Comparison of ENCODE assay signal across 8 cellular contexts in the genomic region with DNA sequence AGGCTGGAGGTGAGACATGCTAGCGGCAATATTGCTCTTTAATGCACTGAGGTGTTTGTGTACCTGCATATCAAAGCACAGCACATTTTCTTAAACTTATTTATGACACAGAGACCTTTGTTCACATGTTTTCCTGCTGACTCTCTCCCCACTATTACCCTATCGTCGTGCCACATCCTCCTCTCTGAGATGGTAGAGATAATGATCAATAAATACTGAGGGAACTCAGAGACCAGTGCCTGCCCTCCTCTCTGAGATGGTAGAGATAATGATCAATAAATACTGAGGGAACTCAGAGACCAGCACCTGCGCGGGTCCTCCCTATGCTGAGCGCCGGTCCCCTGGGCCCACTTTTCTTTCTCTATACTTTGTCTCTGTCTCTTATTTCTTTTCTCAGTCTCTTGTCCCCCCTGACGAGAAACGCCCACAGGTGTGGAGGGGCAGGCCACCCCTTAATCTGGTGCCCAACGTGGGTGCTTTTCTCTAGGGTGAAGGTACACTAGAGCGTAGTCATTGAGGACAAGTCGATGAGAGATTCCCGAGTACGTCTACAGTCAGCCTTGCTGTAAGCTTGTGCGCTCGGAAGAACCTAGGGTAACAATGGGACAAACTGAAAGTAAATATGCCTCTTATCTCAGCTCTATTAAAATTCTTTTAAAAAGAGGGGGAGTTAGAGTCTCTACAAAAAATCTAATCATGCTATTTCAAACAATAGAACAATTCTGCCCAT.
DNase-seq lines count a peak whose midpoint lies in the region; ATAC-seq and TF ChIP-seq lines count a peak whose summit lies in the region.
"Not testable (repeated sequence)": the region's sequence is repeated elsewhere in the genome, so short reads cannot be mapped to it uniquely, and the experiment has no call there.

No MANE protein-coding gene starts in this region.

- not testable (repeated sequence) for TF ChIP-seq CTCF in Caco-2 (IDR thresholded peaks at IDR 0.05; ENCODE audit: insufficient read depth in 1 of 2, low read depth in 1 of 2, low read length in 1 of 2, severe bottlenecking in 1 of 2, unreplicated experiment in 1 of 2); HEK293 (tag by site-specific recombination; IDR thresholded peaks at IDR 0.05); Loucy (conservative IDR thresholded peaks at IDR 0.05; ENCODE audit: low read length); PC-3 (conservative IDR thresholded peaks at IDR 0.05; ENCODE audit: low read depth, low read length); VCaP (conservative IDR thresholded peaks at IDR 0.05); endodermal cell (conservative IDR thresholded peaks at IDR 0.05); progenitor cell of endocrine pancreas (IDR thresholded peaks at IDR 0.05; ENCODE audit: unreplicated experiment)

- H3K36me3 ChIP-seq in ACC112 (ENCODE audit: insufficient read depth, low read length); Caco-2 (ENCODE audit: control insufficient read depth, insufficient read depth, low read length); HEK293 (ENCODE audit: control insufficient read depth in 2 of 2, insufficient read depth in 1 of 2, low read length in 2 of 2); Loucy (ENCODE audit: insufficient read depth, low read length); PC-3 (ENCODE audit: low read depth, low read length); endodermal cell (ENCODE audit: control insufficient read depth, insufficient read depth, low read length): not testable (repeated sequence)

- H3K9me3 Mint-ChIP-seq in Caco-2 (ENCODE audit: unreplicated experiment); endodermal cell; progenitor cell of endocrine pancreas (ENCODE audit: low read depth): not testable (repeated sequence)

- H3K4me2 ChIP-seq in Loucy (ENCODE audit: low read depth, low read length, poor library complexity, severe bottlenecking) = peak overlapping the region; percentile 86
- peak overlapping the region; percentile 90 for H3K4me2 ChIP-seq in PC-3 (ENCODE audit: low read length)

- H3K9me2 ChIP-seq in Loucy (replicated peaks; ENCODE audit: low read depth, low read length); PC-3 (replicated peaks; ENCODE audit: low read length): not testable (repeated sequence)

- intact Hi-C loops in Caco-2 (cut with micrococcal nuclease; ENCODE audit: unreplicated experiment) = loop anchor here (5.0 kb wide), 1 partner anchor 76 kb away; no protein-coding TSS in a partner anchor
- intact Hi-C loops in PC-3 (cut with micrococcal nuclease) = not testable (repeated sequence)

- H3K36me3 Mint-ChIP-seq in Caco-2 (ENCODE audit: insufficient read depth, unreplicated experiment); endodermal cell (ENCODE audit: low read depth); progenitor cell of endocrine pancreas (ENCODE audit: insufficient read depth): not testable (repeated sequence)

- H2AFZ ChIP-seq in ACC112 (ENCODE audit: low read length, unreplicated experiment) = not testable (repeated sequence)
- H2AFZ ChIP-seq in Loucy (ENCODE audit: low read length) = peak overlapping the region; percentile 88
- peak overlapping the region; percentile 71 for H2AFZ ChIP-seq in PC-3 (ENCODE audit: low read length)

- DNase-seq in Caco-2 = peak in 1 of 2 experiments; percentile 11
- DNase-seq in PC-3 = peak; percentile 32
- DNase-seq in endodermal cell; progenitor cell of endocrine pancreas (ENCODE audit: low spot score, unreplicated experiment): not testable (repeated sequence)

- peaks cover 36% of the 10 kb centered on the region for H3K27me3 ChIP-seq in ACC112 (ENCODE audit: insufficient read depth, low read length)
- not testable (repeated sequence) for H3K27me3 ChIP-seq in Caco-2 (replicated peaks; ENCODE audit: control insufficient read depth, insufficient read depth, low read length); Loucy (ENCODE audit: insufficient read depth, low read length, poor library complexity, severe bottlenecking); PC-3 (ENCODE audit: low read length); endodermal cell (ENCODE audit: control insufficient read depth, insufficient read depth, low read length, poor library complexity, severe bottlenecking)

- 68 to 88% methylated on average over 12 to 16 of the region's 16 CpGs for WGBS in endodermal cell (ENCODE audit: insufficient coverage in 1 of 2, insufficient read length in 1 of 2), 2 experiments

- H3K4me3 ChIP-seq in ACC112 (ENCODE audit: low read depth, low read length) (peak overlapping the region; percentile 49), Caco-2 (ENCODE audit: low read depth, low read length) (peak overlapping the region; percentile 15), Loucy (ENCODE audit: low read length, poor library complexity, severe bottlenecking) (peak overlapping the region; percentile 74), PC-3 (ENCODE audit: low read length) (peak overlapping the region; percentile 72), endodermal cell (ENCODE audit: low read length) (peak overlapping the region; percentile 68)
- H3K4me3 ChIP-seq in HEK293 (ENCODE audit: low read depth, low read length) = not testable (repeated sequence)

- H3K4me3 Mint-ChIP-seq in Caco-2 (ENCODE audit: unreplicated experiment) (peak overlapping the region; percentile 73), endodermal cell (peak overlapping the region; percentile 42), progenitor cell of endocrine pancreas (ENCODE audit: low read depth) (peak overlapping the region; percentile 55)

- H3K9ac ChIP-seq in Loucy (ENCODE audit: low read depth, low read length, poor library complexity, severe bottlenecking) (peak overlapping the region; percentile 56), PC-3 (ENCODE audit: low read length) (peak overlapping the region; percentile 9; the same call in 1 of the 2 replicates), endodermal cell (ENCODE audit: extremely low read depth, low read length, poor library complexity, severe bottlenecking) (peak overlapping the region; percentile 44)

- not testable (repeated sequence) for H3K9me3 ChIP-seq in Caco-2; HEK293 (ENCODE audit: control insufficient read depth, insufficient read depth, low read depth, low read length); Loucy (ENCODE audit: insufficient read depth, low read depth, low read length); PC-3 (ENCODE audit: low read length); endodermal cell (ENCODE audit: control insufficient read depth, low read length)

- H3K27me3 Mint-ChIP-seq in Caco-2 (ENCODE audit: insufficient read depth, unreplicated experiment); endodermal cell (ENCODE audit: insufficient read depth); progenitor cell of endocrine pancreas: not testable (repeated sequence)

- not testable (repeated sequence) for H3F3A ChIP-seq in Loucy (ENCODE audit: low read depth); PC-3 (ENCODE audit: low read length, unreplicated experiment)

- POLR2A ChIA-PET in Caco-2 (lab: Charles Lee); HEK293 (lab: Yijun Ruan, JAX); PC-3 (lab: Charles Lee; ENCODE audit: unreplicated experiment): not testable (repeated sequence)

- H3K4me1 Mint-ChIP-seq in Caco-2 (ENCODE audit: low read depth, unreplicated experiment) (peaks cover 39% of the 10 kb centered on the region), endodermal cell (peaks cover 64% of the 10 kb centered on the region), progenitor cell of endocrine pancreas (ENCODE audit: low read depth) (peaks cover 26% of the 10 kb centered on the region)

- peak; percentile 72 for ATAC-seq in PC-3

- not testable (repeated sequence) for BruUV-seq in Caco-2 (replicated peaks; lab: Mats Ljungman, UMichigan); PC-3 (replicated peaks; lab: Mats Ljungman, UMichigan)

- not testable (repeated sequence) for H3K4me1 ChIP-seq in ACC112 (ENCODE audit: control insufficient read depth, insufficient read depth, low read length, unreplicated experiment); HEK293 (ENCODE audit: control insufficient read depth, insufficient read depth, low read length); Loucy (ENCODE audit: insufficient read depth, low read length, poor library complexity, severe bottlenecking)
- peaks cover 13% of the 10 kb centered on the region for H3K4me1 ChIP-seq in Caco-2
- peaks cover 13% of the 10 kb centered on the region; the same call in 1 of the 2 replicates for H3K4me1 ChIP-seq in PC-3 (ENCODE audit: insufficient read depth, low read length)
- peaks cover 15% of the 10 kb centered on the region for H3K4me1 ChIP-seq in endodermal cell (ENCODE audit: control insufficient read depth, insufficient read depth, low read length)

- peak overlapping the region; percentile 14 for H3K27ac Mint-ChIP-seq in Caco-2 (ENCODE audit: unreplicated experiment)
- peak overlapping the region; percentile 94 for H3K27ac Mint-ChIP-seq in endodermal cell
- H3K27ac Mint-ChIP-seq in progenitor cell of endocrine pancreas = peak overlapping the region; percentile 72

- H3K79me2 ChIP-seq in ACC112 (ENCODE audit: control insufficient read depth, insufficient read depth, low read length, unreplicated experiment); Loucy (ENCODE audit: insufficient read depth, low read length); PC-3 (ENCODE audit: low read length): not testable (repeated sequence)

- CTCF ChIA-PET in Caco-2 (lab: Charles Lee) = not testable (repeated sequence)
- CTCF ChIA-PET in HEK293 (lab: Yijun Ruan, JAX) (interaction anchor here (0.6 to 1.8 kb wide), 10 partner anchors 14 to 189 kb away, joined by 3 to 8 read pairs (median 3); no protein-coding TSS in a partner anchor), PC-3 (lab: Charles Lee) (interaction anchor here (0.6 kb wide), 1 partner anchor 52 kb away, joined by 3 read pairs; no protein-coding TSS in a partner anchor)

- not testable (repeated sequence) for H4K20me1 ChIP-seq in Loucy (ENCODE audit: insufficient read depth, low read length, poor library complexity, severe bottlenecking); PC-3 (ENCODE audit: low read length)

- H3K27ac ChIP-seq in ACC112 (ENCODE audit: low read depth, low read length); HEK293 (ENCODE audit: extremely low read depth, low read depth, low read length); PC-3 (ENCODE audit: low read length); endodermal cell (ENCODE audit: low read depth, low read length): not testable (repeated sequence)
- peak overlapping the region; percentile 98 for H3K27ac ChIP-seq in VCaP

Comparison
In these comparisons a context has a peak if more than half of its experiments do, and no peak if none do; other contexts are left out.
1. H3K27ac Mint-ChIP-seq: peak in every context shown above with its lines; median percentile 94 in endodermal cell; 72 in progenitor cell of endocrine pancreas; 14 in Caco-2.